20 cellular contexts compared by ENCODE assay signal in the genomic region with DNA sequence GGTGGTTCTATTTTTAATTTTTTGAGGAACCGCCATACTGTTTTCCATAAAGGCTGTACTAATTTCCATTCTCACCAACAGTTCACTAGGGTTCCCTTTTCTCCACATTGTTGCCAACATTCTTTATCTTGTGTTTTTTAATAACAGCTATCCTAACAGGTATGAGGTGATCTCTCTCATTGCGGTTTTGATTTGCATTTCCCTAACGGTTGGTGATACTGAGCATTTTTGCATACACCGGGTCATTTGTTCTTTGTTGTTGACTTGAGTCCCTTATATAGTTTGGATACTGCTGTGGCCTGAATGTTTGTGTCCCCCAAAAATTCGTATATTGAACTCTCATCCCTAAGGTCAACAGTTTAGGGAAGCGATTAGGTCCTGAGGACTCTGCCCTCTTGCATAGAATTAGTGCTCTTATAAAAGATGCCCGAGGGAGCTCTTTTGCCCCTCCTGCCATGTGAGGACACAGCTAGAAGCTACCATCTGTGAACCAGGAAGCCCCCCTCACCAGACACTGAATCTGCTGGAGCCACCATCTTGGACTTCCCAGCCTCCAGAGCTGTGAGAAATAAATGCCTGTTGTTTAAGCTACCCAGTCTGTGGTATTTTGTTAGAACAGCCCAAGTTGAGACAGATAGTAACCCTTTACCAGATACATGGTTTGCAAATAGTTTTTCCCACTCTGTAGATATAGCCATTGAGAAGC. TPM values are rescaled to one million over a fixed set of nuclear protein-coding genes. Genes with fewer than 3 reads are reported as not detected.
A peak's percentile ranks its signal among the peaks of the same experiment; 100 is the strongest.
DNase-seq lines count a peak whose midpoint lies in the region; ATAC-seq and TF ChIP-seq lines count a peak whose summit lies in the region.
"Had no signal": no experiment of that assay in that cellular context is flagged by ENCODE, and none has a peak within 500 bp of the region (broad histone marks: within the 10 kb centered on the region; RNA-seq: fewer than 3 reads in every experiment).

No MANE protein-coding gene starts in this region.

- H2BK15ac ChIP-seq in H9 (ENCODE audit: low read depth, low read length) = no peak overlapping the region

- 91% methylated on average over 7 of the region's 7 CpGs for WGBS in esophagus muscularis mucosa
- no CpG with 5 or more reads among the region's 7 CpGs for WGBS in H9 (ENCODE audit: extremely low coverage, insufficient read length, low lambda C conversion rate)

- intact Hi-C loops in CD4-positive, alpha-beta T cell (cut with DNase I, micrococcal nuclease) = loop anchor here in 1 of 2 experiments (10.0 kb wide), 1 partner anchor 757 kb away; a partner anchor contains a TSS
- intact Hi-C loops in esophagus muscularis mucosa (cut with DNase I) = no loop called here
- intact Hi-C loops in left ventricle myocardium superior (cut with micrococcal nuclease) = no loop called here

- H3T11ph ChIP-seq in H9 (ENCODE audit: low read length) = no peak overlapping the region

- H3K36me3 ChIP-seq in SU-DHL-6 (ENCODE audit: low read length) (peaks cover 17% of the 10 kb centered on the region), esophagus muscularis mucosa (peaks cover 33 to 51% (median 45%) of the 10 kb centered on the region in 4 donors)

- no peak overlapping the region for H2BK120ac ChIP-seq in H9 (ENCODE audit: low read depth, low read length, poor library complexity, severe bottlenecking)

- H3K36me3 Mint-ChIP-seq in CD4-positive, alpha-beta T cell (ENCODE audit: low read depth) = peaks cover 56% of the 10 kb centered on the region
- H3K36me3 Mint-ChIP-seq in IgD-negative memory B cell = peaks cover 11% of the 10 kb centered on the region
- H3K36me3 Mint-ChIP-seq in H9 (ENCODE audit: insufficient read depth in 1 of 3, low read depth in 3 of 3) = peaks cover 43 to 62% (median 44%) of the 10 kb centered on the region in 3 experiments; a peak in 6 of 7 replicates

- peaks cover 23% of the 10 kb centered on the region for H3K4me1 Mint-ChIP-seq in CD4-positive, alpha-beta T cell (ENCODE audit: low read depth)
- H3K4me1 Mint-ChIP-seq in IgD-negative memory B cell (peaks cover 17 to 40% (median 39%) of the 10 kb centered on the region in 3 donors), H9 (peaks cover 10 to 12% of the 10 kb centered on the region in 2 experiments)

- H4K5ac ChIP-seq in H9 (ENCODE audit: insufficient read length, low read depth, low read length) = no peak overlapping the region

- H3K56ac ChIP-seq in H9 (ENCODE audit: insufficient read length, low read depth, low read length) = no peak overlapping the region

- H3K79me1 ChIP-seq in H9 (ENCODE audit: insufficient read depth, low read depth, low read length, poor library complexity, severe bottlenecking) = no peaks in the 10 kb centered on the region

- H3F3A ChIP-seq in SU-DHL-6 (ENCODE audit: insufficient read depth) = peaks cover 26% of the 10 kb centered on the region

- no peaks in the 10 kb centered on the region for H3K9me3 Mint-ChIP-seq in CD4-positive, alpha-beta T cell
- no peaks in the 10 kb centered on the region for H3K9me3 Mint-ChIP-seq in IgD-negative memory B cell
- no peaks in the 10 kb centered on the region; a peak in 1 of 5 replicates for H3K9me3 Mint-ChIP-seq in H9
- H3K9me3 Mint-ChIP-seq: HFFc6 had no signal

- no peak for ATAC-seq in CD4-positive, alpha-beta T cell (ENCODE audit: poor library complexity)
- no peak for ATAC-seq in left ventricle myocardium superior

- H2AFZ ChIP-seq in SU-DHL-6 (ENCODE audit: low read depth, low read length, severe bottlenecking) (no peak overlapping the region), H9 (ENCODE audit: low read length) (no peak overlapping the region)

- H2BK20ac ChIP-seq in H9 (ENCODE audit: low read depth, low read length, poor library complexity, severe bottlenecking) = no peak overlapping the region

- H3K14ac ChIP-seq in H9 (ENCODE audit: insufficient read depth, low read length) = no peak overlapping the region

- H3K27me3 ChIP-seq in CD4-positive, alpha-beta T cell (ENCODE audit: control insufficient read depth, insufficient read depth, low read length) = no peaks in the 10 kb centered on the region
- H3K27me3 ChIP-seq in SU-DHL-6 (ENCODE audit: low read length) (no peaks in the 10 kb centered on the region), esophagus muscularis mucosa (no peaks in the 10 kb centered on the region), H9 (ENCODE audit: insufficient read depth, low read length) (no peaks in the 10 kb centered on the region)
- H3K27me3 ChIP-seq: MG63 had no signal

- H3K9me2 ChIP-seq in SU-DHL-6 (replicated peaks; ENCODE audit: insufficient read depth, low read length) = no peaks in the 10 kb centered on the region

- peak overlapping the region; percentile 16 for H3K9ac ChIP-seq in SU-DHL-6 (ENCODE audit: low read length)
- H3K9ac ChIP-seq in H9 (ENCODE audit: extremely low read depth, insufficient read length, low read length) = no peak overlapping the region

- no peak overlapping the region for H3K4me3 Mint-ChIP-seq in CD4-positive, alpha-beta T cell
- H3K4me3 Mint-ChIP-seq in IgD-negative memory B cell (peak overlapping the region in 3 of 4 donors; percentile 37 to 57 (median 56)), H9 (no peak overlapping the region)
- H3K4me3 Mint-ChIP-seq: HFFc6 had no signal

- peaks cover 39% of the 10 kb centered on the region for H3K79me2 ChIP-seq in SU-DHL-6 (ENCODE audit: insufficient read depth, low read length)
- H3K79me2 ChIP-seq in H9 (ENCODE audit: insufficient read depth, low read length) = no peaks in the 10 kb centered on the region; the same call in 1 of the 2 replicates

- H3K4me3 ChIP-seq in SU-DHL-6 (ENCODE audit: insufficient read depth, low read length, poor library complexity, severe bottlenecking) = peak overlapping the region; percentile 6
- H3K4me3 ChIP-seq in esophagus muscularis mucosa = no peak overlapping the region
- H3K4me3 ChIP-seq: MG63 had no signal

- H3K4me2 ChIP-seq in SU-DHL-6 (ENCODE audit: low read depth, low read length, poor library complexity, severe bottlenecking) = peak overlapping the region; percentile 54
- H3K4me2 ChIP-seq in H9 (ENCODE audit: insufficient read depth, insufficient read length, low read length) = no peak overlapping the region

- no peaks in the 10 kb centered on the region for H3K9me3 ChIP-seq in CD4-positive, alpha-beta T cell (ENCODE audit: control insufficient read depth, low read length)
- no peaks in the 10 kb centered on the region for H3K9me3 ChIP-seq in SU-DHL-6 (ENCODE audit: insufficient read depth, low read length)
- no peaks in the 10 kb centered on the region for H3K9me3 ChIP-seq in esophagus muscularis mucosa
- H3K9me3 ChIP-seq in H9 (ENCODE audit: control insufficient read depth, low read depth, low read length) = no peaks in the 10 kb centered on the region
- H3K9me3 ChIP-seq: MG63 had no signal

- no peak overlapping the region for H3K27ac ChIP-seq in CD4-positive, alpha-beta T cell (ENCODE audit: low read depth, low read length)
- H3K27ac ChIP-seq in SU-DHL-6 (ENCODE audit: low read depth, low read length) = peak overlapping the region; percentile 91
- H3K27ac ChIP-seq in esophagus muscularis mucosa (replicated peaks in 1 of 4) = no peak overlapping the region
- H3K27ac ChIP-seq in H9 (ENCODE audit: insufficient read length, low read depth, low read length) = no peak overlapping the region

- CTCF ChIA-PET in CD4-positive, alpha-beta T cell (lab: Charles Lee) = no interaction called here

- TF ChIP-seq CTCF in CD4-positive, alpha-beta T cell (IDR thresholded peaks at IDR 0.05) = no peak
- TF ChIP-seq CTCF in SU-DHL-6 (IDR thresholded peaks at IDR 0.05; ENCODE audit: insufficient read depth, low read length, poor library complexity, severe bottlenecking) = no peak
- TF ChIP-seq CTCF in esophagus muscularis mucosa (IDR thresholded peaks at IDR 0.05) = no peak
- no peak for TF ChIP-seq CTCF in H9 (conservative IDR thresholded peaks at IDR 0.05)

- H4K20me1 ChIP-seq in SU-DHL-6 (ENCODE audit: low read depth, low read length) = no peaks in the 10 kb centered on the region
- no peaks in the 10 kb centered on the region for H4K20me1 ChIP-seq in H9 (ENCODE audit: control insufficient read depth, insufficient read depth, insufficient read length)

- no peak for TF ChIP-seq POLR2A in esophagus muscularis mucosa (IDR thresholded peaks at IDR 0.05; ENCODE audit: low read depth)

- no peak overlapping the region for H3K23ac ChIP-seq in H9 (ENCODE audit: insufficient read length, low read depth, low read length)

- no peak overlapping the region for H3K4ac ChIP-seq in H9 (ENCODE audit: low read depth, low read length)

- H3K23me2 ChIP-seq in H9 (ENCODE audit: insufficient read length, low read depth, low read length, poor library complexity, severe bottlenecking) = peaks cover 5% of the 10 kb centered on the region

- H3K27me3 Mint-ChIP-seq in CD4-positive, alpha-beta T cell = no peaks in the 10 kb centered on the region
- H3K27me3 Mint-ChIP-seq in IgD-negative memory B cell (no peaks in the 10 kb centered on the region), H9 (ENCODE audit: low read depth) (no peaks in the 10 kb centered on the region; the same call in 1 of the 2 replicates)

- H4K91ac ChIP-seq in H9 (ENCODE audit: insufficient read length, low read depth, low read length) = no peak overlapping the region

- H3K4me1 ChIP-seq in esophagus muscularis mucosa (peaks cover 11 to 22% (median 18%) of the 10 kb centered on the region in 4 donors), H9 (ENCODE audit: insufficient read depth, low read length) (no peaks in the 10 kb centered on the region)

- DNase-seq in CD4-positive, alpha-beta T cell = no peak
- DNase-seq in esophagus muscularis mucosa (ENCODE audit: extremely low spot score) (peak; percentile 60), left ventricle myocardium superior (no peak), NCI-H2029 (lab: John Stamatoyannopoulos, UW) (no peak), H9 (no peak)
- DNase-seq: C1 segment of cervical spinal cord; DMS79; HFFc6; Kasumi-1; MG63; NCI-H1092 treated with DMSO at 0.1 percent for 48 hours; NCI-H146; NCI-H2081 treated with DMSO at 0.1 percent for 48 hours; NCI-H446 treated with DMSO at 0.1 percent for 48 hours; NCI-H748 treated with DMSO at 0.1 percent for 48 hours; NK-92 treated with Interleukin-12 subunit alpha and Interleukin-12 subunit beta, amount 100 ng/mL, for 24 hours; OCI-M1; Right ventricle myocardium superior had no signal

- no peak overlapping the region for H2AK5ac ChIP-seq in H9 (ENCODE audit: insufficient read length, low read length)

- no peak overlapping the region for H2BK12ac ChIP-seq in H9 (ENCODE audit: insufficient read length, low read depth, low read length)

- no peak overlapping the region for H2BK5ac ChIP-seq in H9 (ENCODE audit: insufficient read length, low read length)

- no peak overlapping the region for H3K18ac ChIP-seq in H9 (ENCODE audit: insufficient read length, low read depth, low read length)

- POLR2A ChIA-PET in CD4-positive, alpha-beta T cell (lab: Charles Lee) = no interaction called here

- H3K27ac Mint-ChIP-seq in CD4-positive, alpha-beta T cell = peak overlapping the region; percentile 33
- peak overlapping the region in 2 of 3 donors; percentile 7 to 33 for H3K27ac Mint-ChIP-seq in IgD-negative memory B cell
- peak overlapping the region in 1 of 3 experiments; percentile 78; a peak in 2 of 7 replicates for H3K27ac Mint-ChIP-seq in H9
- H3K27ac Mint-ChIP-seq: HFFc6 had no signal

- no peak for TF ChIP-seq EP300 in esophagus muscularis mucosa (IDR thresholded peaks at IDR 0.05)

- no peak overlapping the region for H4K8ac ChIP-seq in H9 (replicated peaks; ENCODE audit: insufficient read length, low read depth, low read length)

RNA-seq across cellular contexts. Expression of a gene that starts 4.7 kb away (rescaled TPM):
- 10 to 100 TPM; 81.7 to 88.1 TPM for total RNA-seq in CD4-positive, alpha-beta T cell
- polyA plus RNA-seq in IgD-negative memory B cell = 102 TPM
- total RNA-seq in esophagus muscularis mucosa (100 to 1,000 TPM in 3 of 4 donors, 10 to 100 TPM in 1; 94.7 to 139 (median 114) TPM), left ventricle myocardium superior (59.8 TPM), H9 (2021) (92.9 and 101 TPM in 2 replicates)

RNA-seq across cellular contexts. Expression of a gene that starts 8.5 kb away (rescaled TPM):
- 10 to 100 TPM; 27.6 to 27.8 TPM for total RNA-seq in CD4-positive, alpha-beta T cell
- polyA plus RNA-seq in IgD-negative memory B cell = 124 TPM
- total RNA-seq in esophagus muscularis mucosa = 10 to 100 TPM; 36.6 to 60.2 (median 50.3) TPM
- total RNA-seq in left ventricle myocardium superior = 12.5 TPM
- 13.0 and 16.3 TPM in 2 replicates for total RNA-seq in H9 (2021)

Comparison
In these comparisons a context has a peak if more than half of its experiments do, and no peak if none do; other contexts are left out.
1. H3K4me3 Mint-ChIP-seq: peak in IgD-negative memory B cell (3 of 4); none in CD4-positive, alpha-beta T cell (single experiment) and H9 (0 of 2).